1 cellular context compared by ENCODE assay signal in genomic region chr19:51539821-51540366, GRCh38.
A peak's percentile ranks its signal among the peaks of the same experiment; 100 is the strongest.
TF ChIP-seq lines count a peak whose summit lies in the region.

No MANE protein-coding gene starts in this region.

TF ChIP-seq in K562, 482 proteins besides CTCF, POLR2A, EP300 and RAD21 (continued from another document):
- TF ChIP-seq CBX8 (IDR thresholded peaks at IDR 0.05; ENCODE audit: borderline replicate concordance, extremely low read depth, low read depth, low read length, poor library complexity, severe bottlenecking) (no peak), L3MBTL2 (IDR thresholded peaks at IDR 0.05) (no peak), FOXJ3 (CRISPR knock-in tag; IDR thresholded peaks at IDR 0.05) (no peak), DDX20 (tag; IDR thresholded peaks at IDR 0.05; ENCODE audit: low read depth) (no peak), MXI1 (IDR thresholded peaks at IDR 0.05; ENCODE audit: low read depth, low read length) (no peak), RFX1 (IDR thresholded peaks at IDR 0.05) (no peak), HDAC6 (IDR thresholded peaks at IDR 0.05; ENCODE audit: low read depth, low read length) (no peak), C11orf30 (IDR thresholded peaks at IDR 0.05; ENCODE audit: low read depth) (no peak), BACH1 (tag; IDR thresholded peaks at IDR 0.05) (0 out of 2 replicates have a peak, but pooled peaks have one; percentile 19), ZNF785 (CRISPR knock-in tag; IDR thresholded peaks at IDR 0.05) (no peak), ZNF277 (CRISPR knock-in tag; IDR thresholded peaks at IDR 0.05; ENCODE audit: borderline replicate concordance) (no peak), ZNF253 (CRISPR knock-in tag; conservative IDR thresholded peaks at IDR 0.05) (no peak), MECOM (CRISPR knock-in tag; IDR thresholded peaks at IDR 0.05) (peak; percentile 54; the same call in 1 of the 2 replicates), SMARCE1 (IDR thresholded peaks at IDR 0.05) (no peak), ZNF174 (CRISPR knock-in tag; IDR thresholded peaks at IDR 0.05) (no peak), TRIM24 (IDR thresholded peaks at IDR 0.05) (no peak), NCOR1 (IDR thresholded peaks at IDR 0.05) (no peak)
